Comparison of ENCODE assay signal across 8 cellular contexts in genomic region chr11:9462172-9462799, GRCh38. TPM values are rescaled to one million over a fixed set of nuclear protein-coding genes. Genes with fewer than 3 reads are reported as not detected.
DNase-seq lines count a peak whose midpoint lies in the region; ATAC-seq and TF ChIP-seq lines count a peak whose summit lies in the region.

No MANE protein-coding gene starts in this region.

- peak overlapping the region; percentile 60 to 91 (median 70) for H3K4me3 ChIP-seq in BLaER1 treated with 17β-estradiol and CSF1 and Interleukin-3, amounts not matched to agents 10 nM and 100 nM
- peak overlapping the region; percentile 89 for H3K4me3 ChIP-seq in Loucy (ENCODE audit: low read length, poor library complexity, severe bottlenecking)
- H3K4me3 ChIP-seq in dorsolateral prefrontal cortex: peak overlapping the region; percentile 58 to 100 (median 87)

- H3K27ac Mint-ChIP-seq in naive thymus-derived CD8-positive, alpha-beta T cell: peak overlapping the region; percentile 90 to 99 (median 97)

- POLR2A ChIA-PET in naive thymus-derived CD8-positive, alpha-beta T cell (lab: Charles Lee): interaction anchor here (0.5 to 3.1 kb wide), 6 partner anchors 21 to 246 kb away, joined by 3 to 17 read pairs (median 4); partner anchors contain the start of genes DENND5A and WEE1

- DNase-seq in dorsolateral prefrontal cortex (peak in 1 of 10 donors; percentile 17), KG1 (lab: John Stamatoyannopoulos, UW) (no peak), posterior cingulate gyrus (no peak), NCI-H226 (no peak)
- DNase-seq in naive thymus-derived CD8-positive, alpha-beta T cell: no peak
- no peak for DNase-seq in activated CD4-positive, alpha-beta T cell treated with anti-CD3 and anti-CD28 coated beads for 48 hours

- H3K4me1 ChIP-seq in BLaER1 treated with 17β-estradiol and CSF1 and Interleukin-3, amounts not matched to agents 10 nM and 100 nM: peaks cover 20 to 33% (median 26%) of the 10 kb centered on the region in 10 experiments
- H3K4me1 ChIP-seq in Loucy (ENCODE audit: insufficient read depth, low read length, poor library complexity, severe bottlenecking): peaks cover 24% of the 10 kb centered on the region

- intact Hi-C loops in dorsolateral prefrontal cortex (cut with DNase I) (loop anchor here (5.0 to 10.0 kb wide), 6 partner anchors 80 to 780 kb away; partner anchors contain the start of genes DENND5A (in 1 of the 2), IPO7 (in 1 of the 2), RPL27A (in 1 of the 2) and TRIM66 (in 1 of the 2)), posterior cingulate gyrus (cut with DNase I) (loop anchor here (5.0 kb wide), 1 partner anchor 75 kb away; no protein-coding TSS in a partner anchor)

- no peaks in the 10 kb centered on the region for H3K9me2 ChIP-seq in Loucy (replicated peaks; ENCODE audit: low read depth, low read length)

- no peaks in the 10 kb centered on the region for H3F3A ChIP-seq in Loucy (ENCODE audit: low read depth)

- peak overlapping the region; percentile 88 to 99 (median 96) for H3K4me3 Mint-ChIP-seq in naive thymus-derived CD8-positive, alpha-beta T cell

- H3K79me2 ChIP-seq in Loucy (ENCODE audit: insufficient read depth, low read length): peaks cover 46% of the 10 kb centered on the region

- H4K20me1 ChIP-seq in BLaER1 treated with 17β-estradiol and CSF1 and Interleukin-3, amounts not matched to agents 10 nM and 100 nM: peaks cover 0 to 6% (median 0%) of the 10 kb centered on the region in 11 experiments; a peak in 1 of 22 replicates
- H4K20me1 ChIP-seq in Loucy (ENCODE audit: insufficient read depth, low read length, poor library complexity, severe bottlenecking): no peaks in the 10 kb centered on the region

- peaks cover 0 to 16% (median 0%) of the 10 kb centered on the region in 11 experiments; a peak in 8 of 22 replicates for H3K36me3 ChIP-seq in BLaER1 treated with 17β-estradiol and CSF1 and Interleukin-3, amounts not matched to agents 10 nM and 100 nM
- no peaks in the 10 kb centered on the region for H3K36me3 ChIP-seq in Loucy (ENCODE audit: insufficient read depth, low read length)

- H3K27ac ChIP-seq in BLaER1 treated with 17β-estradiol and CSF1 and Interleukin-3, amounts not matched to agents 10 nM and 100 nM: peak overlapping the region; percentile 96 to 100 (median 99)
- H3K27ac ChIP-seq in dorsolateral prefrontal cortex: peak overlapping the region; percentile 96 to 100 (median 99)

- H3K27me3 Mint-ChIP-seq in naive thymus-derived CD8-positive, alpha-beta T cell: peaks cover 0 to 1% (median 0%) of the 10 kb centered on the region in 5 donors

- H3K9me3 ChIP-seq in BLaER1 treated with 17β-estradiol and CSF1 and Interleukin-3, amounts not matched to agents 10 nM and 100 nM (replicated peaks in 1 of 11): no peaks in the 10 kb centered on the region
- H3K9me3 ChIP-seq in Loucy (ENCODE audit: insufficient read depth, low read depth, low read length): no peaks in the 10 kb centered on the region

- peaks cover 9 to 40% (median 33%) of the 10 kb centered on the region in 4 donors for H3K4me1 Mint-ChIP-seq in naive thymus-derived CD8-positive, alpha-beta T cell

- peaks cover 0 to 4% (median 0%) of the 10 kb centered on the region in 9 donors for H3K9me3 Mint-ChIP-seq in naive thymus-derived CD8-positive, alpha-beta T cell

- no peaks in the 10 kb centered on the region for H3K27me3 ChIP-seq in BLaER1 treated with 17β-estradiol and CSF1 and Interleukin-3, amounts not matched to agents 10 nM and 100 nM
- peaks cover 5% of the 10 kb centered on the region for H3K27me3 ChIP-seq in Loucy (ENCODE audit: insufficient read depth, low read length, poor library complexity, severe bottlenecking)
- H3K27me3 ChIP-seq in dorsolateral prefrontal cortex: no peaks in the 10 kb centered on the region

- peak overlapping the region; percentile 94 to 100 (median 99) for H3K9ac ChIP-seq in BLaER1 treated with 17β-estradiol and CSF1 and Interleukin-3, amounts not matched to agents 10 nM and 100 nM
- peak overlapping the region; percentile 89 for H3K9ac ChIP-seq in Loucy (ENCODE audit: low read depth, low read length, poor library complexity, severe bottlenecking)

- H3K36me3 Mint-ChIP-seq in naive thymus-derived CD8-positive, alpha-beta T cell: peaks cover 3 to 7% (median 6%) of the 10 kb centered on the region in 3 donors

- TF ChIP-seq CTCF in Loucy (conservative IDR thresholded peaks at IDR 0.05; ENCODE audit: low read length) (no peak), dorsolateral prefrontal cortex (IDR thresholded peaks at IDR 0.05 in 54 of 56, conservative IDR thresholded peaks at IDR 0.05 in 2 of 56; ENCODE audit: low read depth in 1 of 56, partially characterized antibody in 56 of 56) (no peak)

- ATAC-seq in naive thymus-derived CD8-positive, alpha-beta T cell: no peak

- H3K4me2 ChIP-seq in BLaER1 treated with 17β-estradiol and CSF1 and Interleukin-3, amounts not matched to agents 10 nM and 100 nM: peak overlapping the region; percentile 76 to 98 (median 89)
- H3K4me2 ChIP-seq in Loucy (ENCODE audit: low read depth, low read length, poor library complexity, severe bottlenecking): peak overlapping the region; percentile 81

- H2AFZ ChIP-seq in Loucy (ENCODE audit: low read length): no peak overlapping the region

RNA-seq across cellular contexts. Expression of gene ZNF143, which starts 1.5 kb away (rescaled TPM):
- 10 to 100 TPM; 12.5 to 37.0 (median 22.4) TPM for total RNA-seq in dorsolateral prefrontal cortex
- total RNA-seq in naive thymus-derived CD8-positive, alpha-beta T cell: 10 to 100 TPM; 51.3 TPM
- polyA plus RNA-seq in naive thymus-derived CD8-positive, alpha-beta T cell: 10 to 100 TPM; 28.1 to 38.5 (median 32.9) TPM
